In the genomic region with DNA sequence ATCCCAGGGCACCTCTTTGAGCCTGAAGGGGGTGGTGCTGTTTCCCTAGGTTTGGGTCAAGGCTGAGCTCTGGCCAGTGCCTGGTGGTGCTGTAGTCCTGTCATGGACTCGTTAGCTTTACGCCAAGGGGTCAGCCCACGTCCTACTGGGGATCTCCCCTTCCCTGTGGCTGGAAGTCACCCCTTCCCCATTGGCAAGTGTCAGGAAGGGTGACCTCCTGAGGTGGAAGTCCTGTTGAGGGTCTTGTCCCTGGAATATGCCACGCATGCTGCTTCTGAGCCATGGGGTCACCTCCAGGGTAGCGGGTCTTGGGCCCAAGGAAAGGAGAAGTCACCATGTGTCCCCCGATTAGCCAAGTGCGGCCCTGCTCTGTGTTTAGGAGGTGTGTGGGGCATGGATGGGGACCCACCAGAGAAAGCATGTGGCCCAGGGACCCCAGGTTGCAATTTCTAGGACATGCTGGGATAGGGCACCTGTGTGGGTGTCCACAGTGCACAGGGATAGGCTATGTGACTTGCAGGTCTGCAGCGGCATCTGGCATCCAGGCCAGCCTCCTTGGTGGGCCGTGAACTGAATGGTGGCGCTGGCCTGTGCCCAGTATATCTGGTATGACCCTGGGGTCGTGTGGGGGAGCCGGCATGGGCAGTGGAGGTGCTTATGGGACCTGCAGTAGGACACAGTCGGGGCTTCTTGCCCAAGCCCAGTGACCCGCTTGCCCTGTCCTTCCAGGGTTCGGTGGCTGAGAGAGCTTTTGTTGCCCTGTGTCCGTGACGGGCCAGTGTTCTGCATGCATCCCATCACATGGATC, we compare ENCODE assay signal across 18 cellular contexts.
A peak's percentile ranks its signal among the peaks of the same experiment; 100 is the strongest.
DNase-seq lines count a peak whose midpoint lies in the region; TF ChIP-seq lines count a peak whose summit lies in the region.
"Had no signal": no experiment of that assay in that cellular context is flagged by ENCODE, and none has a peak within 500 bp of the region (broad histone marks: within the 10 kb centered on the region; RNA-seq: fewer than 3 reads in every experiment).

No MANE protein-coding gene starts in this region.

- H3K4me1 Mint-ChIP-seq in activated T-cell treated with anti-CD3 and anti-CD28 coated beads, Interleukin-2, amount 50 U/mL, for 24 hours (ENCODE audit: low read depth) = no peaks in the 10 kb centered on the region
- no peaks in the 10 kb centered on the region for H3K4me1 Mint-ChIP-seq in mesothelial cell of epicardium
- H3K4me1 Mint-ChIP-seq: stimulated activated naive CD8-positive, alpha-beta T cell treated with anti-CD3 and anti-CD28 coated beads, Interleukin-15, amount 100 ng/mL, for 72 hours had no signal

- TF ChIP-seq EP300 in transverse colon (IDR thresholded peaks at IDR 0.05; ENCODE audit: low read depth) = no peak

- in situ Hi-C loops in transverse colon (cut with MboI; ENCODE audit: low pct_ligation_motif_present in 1 of 4, low pct_unique_long_range_greater_than_20kb in 1 of 4, low sequenced_read_pairs in 3 of 4) = no loop called here

- no peaks in the 10 kb centered on the region for H3K27me3 Mint-ChIP-seq in activated T-cell treated with anti-CD3 and anti-CD28 coated beads, Interleukin-2, amount 50 U/mL, for 24 hours
- no peaks in the 10 kb centered on the region for H3K27me3 Mint-ChIP-seq in mesothelial cell of epicardium (ENCODE audit: low read depth)
- H3K27me3 Mint-ChIP-seq: stimulated activated naive CD8-positive, alpha-beta T cell treated with anti-CD3 and anti-CD28 coated beads, Interleukin-15, amount 100 ng/mL, for 72 hours had no signal

- no peak overlapping the region for H3K27ac Mint-ChIP-seq in activated T-cell treated with anti-CD3 and anti-CD28 coated beads, Interleukin-2, amount 50 U/mL, for 24 hours
- no peak overlapping the region for H3K27ac Mint-ChIP-seq in mesothelial cell of epicardium
- H3K27ac Mint-ChIP-seq: activated naive CD4-positive, alpha-beta T cell treated with anti-CD3 and anti-CD28 coated beads for 36 hours; stimulated activated naive CD8-positive, alpha-beta T cell treated with anti-CD3 and anti-CD28 coated beads, Interleukin-15, amount 100 ng/mL, for 72 hours had no signal

- no peaks in the 10 kb centered on the region for H3K36me3 Mint-ChIP-seq in activated T-cell treated with anti-CD3 and anti-CD28 coated beads, Interleukin-2, amount 50 U/mL, for 24 hours (ENCODE audit: low read depth)
- peaks cover 5% of the 10 kb centered on the region for H3K36me3 Mint-ChIP-seq in mesothelial cell of epicardium

- no peak overlapping the region for H3K27ac ChIP-seq in transverse colon
- H3K27ac ChIP-seq: SJCRH30 had no signal

- TF ChIP-seq POLR2A in transverse colon (IDR thresholded peaks at IDR 0.05) = no peak

- 83% methylated on average over 17 of the region's 17 CpGs; no CpG with 5 or more reads in 1 of the 2 donors for WGBS in transverse colon (ENCODE audit: low coverage in 1 of 2), 2 donors

- H3K4me3 Mint-ChIP-seq in activated T-cell treated with anti-CD3 and anti-CD28 coated beads, Interleukin-2, amount 50 U/mL, for 24 hours = no peak overlapping the region
- no peak overlapping the region for H3K4me3 Mint-ChIP-seq in mesothelial cell of epicardium
- H3K4me3 Mint-ChIP-seq: activated naive CD4-positive, alpha-beta T cell treated with anti-CD3 and anti-CD28 coated beads for 36 hours; stimulated activated naive CD8-positive, alpha-beta T cell treated with anti-CD3 and anti-CD28 coated beads, Interleukin-15, amount 100 ng/mL, for 72 hours had no signal

- H3K4me1 ChIP-seq in transverse colon = no peaks in the 10 kb centered on the region
- H3K4me1 ChIP-seq: HAP-1, SJCRH30 had no signal

- H3K9me3 ChIP-seq in transverse colon = peaks cover 0 to 3% of the 10 kb centered on the region in 2 donors
- H3K9me3 ChIP-seq: SJCRH30 had no signal

- H3K9me3 Mint-ChIP-seq in activated T-cell treated with anti-CD3 and anti-CD28 coated beads, Interleukin-2, amount 50 U/mL, for 24 hours = peaks cover 12% of the 10 kb centered on the region
- peaks cover 22% of the 10 kb centered on the region for H3K9me3 Mint-ChIP-seq in mesothelial cell of epicardium

- DNase-seq in activated T-cell treated with anti-CD3 and anti-CD28 coated beads, Interleukin-2, amount 50 U/mL, for 24 hours = peak; percentile 9
- DNase-seq in activated T-cell treated with anti-CD3 and anti-CD28 coated beads, Interleukin-2, amount 50 U/mL, for 48 hours = no peak
- peak; percentile 23 for DNase-seq in ecto neural progenitor cell (ENCODE audit: low spot score)
- DNase-seq in mesothelial cell of epicardium (ENCODE audit: low spot score in 2 of 2, unreplicated experiment in 2 of 2) = peak; percentile 11 to 14
- DNase-seq in transverse colon = peak; percentile 3
- no peak for DNase-seq in GM20000 (ENCODE audit: low spot score)
- no peak for DNase-seq in KG1 (lab: John Stamatoyannopoulos, UW)
- no peak for DNase-seq in stimulated activated CD4-positive, alpha-beta T cell treated with anti-CD3 and anti-CD28 coated beads, Interleukin-4, amount 100 ng/mL, for 24 hours
- DNase-seq: activated CD4-positive, alpha-beta T cell treated with anti-CD3 and anti-CD28 coated beads, Interleukin-2, amount 50 U/mL, for 4 hours; activated naive CD4-positive, alpha-beta T cell treated with anti-CD3 and anti-CD28 coated beads for 36 hours; DMS79 treated with DMSO at 0.1 percent for 48 hours; mesendoderm; NCI-H1092 treated with DMSO at 0.1 percent for 48 hours; NCI-H2227 treated with DMSO at 0.1 percent for 48 hours; SJCRH30; T1000 had no signal

- TF ChIP-seq CTCF in mesothelial cell of epicardium (IDR thresholded peaks at IDR 0.05; ENCODE audit: unreplicated experiment) (no peak), transverse colon (IDR thresholded peaks at IDR 0.05) (no peak), GM20000 (IDR thresholded peaks at IDR 0.05; ENCODE audit: extremely low read depth, missing control alignments) (no peak)

- no peaks in the 10 kb centered on the region for H3K27me3 ChIP-seq in transverse colon
- H3K27me3 ChIP-seq: SJCRH30 had no signal

- intact Hi-C loops in transverse colon (cut with DNase I; ENCODE audit: low total_unique reads) = no loop called here

- H3K36me3 ChIP-seq in transverse colon = no peaks in the 10 kb centered on the region
- H3K36me3 ChIP-seq: HAP-1, SJCRH30 had no signal

- no peak overlapping the region for H3K4me3 ChIP-seq in transverse colon
- H3K4me3 ChIP-seq: HAP-1, SJCRH30 had no signal

Comparison
In these comparisons a context has a peak if more than half of its experiments do, and no peak if none do; other contexts are left out.
1. DNase-seq: peak in activated T-cell treated with anti-CD3 and anti-CD28 coated beads, Interleukin-2, amount 50 U/mL, for 24 hours (single experiment), ecto neural progenitor cell (single experiment), mesothelial cell of epicardium (2 of 2) and transverse colon (single experiment); none in activated T-cell treated with anti-CD3 and anti-CD28 coated beads, Interleukin-2, amount 50 U/mL, for 48 hours (0 of 2), GM20000 (single experiment), KG1 (single experiment) and stimulated activated CD4-positive, alpha-beta T cell treated with anti-CD3 and anti-CD28 coated beads, Interleukin-4, amount 100 ng/mL, for 24 hours (single experiment).